Comparison of ENCODE assay signal across 8 cellular contexts in genomic region chr1:113976609-113977278, GRCh38. TPM values are rescaled to one million over a fixed set of nuclear protein-coding genes. Genes with fewer than 3 reads are reported as not detected.
DNase-seq lines count a peak whose midpoint lies in the region; ATAC-seq and TF ChIP-seq lines count a peak whose summit lies in the region.

No MANE protein-coding gene starts in this region.

- H3K4me1 ChIP-seq in DND-41 (ENCODE audit: insufficient read depth, low read length) (no peaks in the 10 kb centered on the region), lower lobe of right lung (peaks cover 42% of the 10 kb centered on the region)

- peak overlapping the region; percentile 33 to 83 (median 80) for H3K27ac Mint-ChIP-seq in brain

- H3K9me3 ChIP-seq in DND-41 (ENCODE audit: insufficient read depth, low read length, severe bottlenecking) (no peaks in the 10 kb centered on the region), lower lobe of right lung (no peaks in the 10 kb centered on the region)

- TF ChIP-seq CTCF in DND-41 (IDR thresholded peaks at IDR 0.05; ENCODE audit: borderline replicate concordance, extremely low read depth, low read length, poor library complexity, severe bottlenecking) = peak; percentile 45
- peak; percentile 51 to 70 for TF ChIP-seq CTCF in brain (conservative IDR thresholded peaks at IDR 0.05)
- peak; percentile 39 for TF ChIP-seq CTCF in lower lobe of right lung (IDR thresholded peaks at IDR 0.05)

- ATAC-seq in DND-41 (ENCODE audit: insufficient read depth, low read depth) (peak; percentile 39; the same call in 1 of the 3 replicates), lower lobe of right lung (no peak), GM21423 (IDR thresholded peaks at IDR 0.05; ENCODE audit: unreplicated experiment) (no peak)

- H3K9ac ChIP-seq in DND-41 (ENCODE audit: low read depth, low read length) = no peak overlapping the region

- intact Hi-C loops in lower lobe of right lung (cut with DNase I) = loop anchor here (10.0 kb wide), 1 partner anchor 308 kb away; no protein-coding TSS in a partner anchor

- H3K4me1 Mint-ChIP-seq in brain = peaks cover 54% of the 10 kb centered on the region

- H3K4me2 ChIP-seq in DND-41 (ENCODE audit: insufficient read depth, low read length) = no peak overlapping the region

- H3K27me3 ChIP-seq in DND-41 (ENCODE audit: insufficient read depth, low read length, poor library complexity) = no peaks in the 10 kb centered on the region
- no peaks in the 10 kb centered on the region for H3K27me3 ChIP-seq in lower lobe of right lung (ENCODE audit: low read depth)

- no peaks in the 10 kb centered on the region for H3K79me2 ChIP-seq in DND-41 (ENCODE audit: insufficient read depth, low read length)

- no peak overlapping the region for H2AFZ ChIP-seq in DND-41 (ENCODE audit: low read depth, low read length)

- peaks cover 37% of the 10 kb centered on the region for H3K36me3 ChIP-seq in DND-41 (ENCODE audit: insufficient read depth, low read length)
- H3K36me3 ChIP-seq in lower lobe of right lung = peaks cover 34% of the 10 kb centered on the region

- H3K27me3 Mint-ChIP-seq in brain = peaks cover 3% of the 10 kb centered on the region

- H3K9me3 Mint-ChIP-seq in brain = peaks cover 0 to 2% (median 0%) of the 10 kb centered on the region in 5 experiments

- peak overlapping the region in 1 of 5 experiments; percentile 33 for H3K4me3 Mint-ChIP-seq in brain

- H3K36me3 Mint-ChIP-seq in brain = peaks cover 25% of the 10 kb centered on the region

- no peak overlapping the region for H3K27ac ChIP-seq in DND-41 (ENCODE audit: low read length)
- H3K27ac ChIP-seq in lower lobe of right lung = peak overlapping the region; percentile 27

- no peak overlapping the region for H3K4me3 ChIP-seq in DND-41 (ENCODE audit: low read depth in 1 of 2, low read length in 2 of 2)
- no peak overlapping the region for H3K4me3 ChIP-seq in lower lobe of right lung

- DNase-seq in DND-41 (no peak), LHCN-M2 (ENCODE audit: low read depth) (peak; percentile 88), lower lobe of right lung (no peak), hippocampal formation (lab: John Stamatoyannopoulos, UW) (no peak), T1000 (lab: John Stamatoyannopoulos, UW) (no peak)
- DNase-seq in stimulated activated CD8-positive, alpha-beta memory T cell treated with anti-CD3 and anti-CD28 coated beads, Interleukin-4, amount 100 ng/mL, for 48 hours = no peak

- H4K20me1 ChIP-seq in DND-41 (ENCODE audit: insufficient read depth, low read length) = no peaks in the 10 kb centered on the region

RNA-seq across cellular contexts. Expression of gene OLFML3, which starts 2.5 kb away (rescaled TPM):
- total RNA-seq in LHCN-M2 (2014; rRNA removed) = 583 and 771 TPM in 2 replicates
- 549 TPM for polyA plus RNA-seq in LHCN-M2 (2012)
- polyA plus RNA-seq in brain (ENCODE audit: insufficient read depth, low read depth, low replicate concordance) = 17.0 TPM
- total RNA-seq in lower lobe of right lung = 38.9 TPM

RNA-seq across cellular contexts. Expression of gene HIPK1, which starts 47.6 kb away (rescaled TPM):
- total RNA-seq in LHCN-M2 (2014; rRNA removed) = 28.2 and 40.1 TPM in 2 replicates
- polyA plus RNA-seq in LHCN-M2 (2012) = 13.8 TPM
- 39.3 TPM for polyA plus RNA-seq in brain (ENCODE audit: insufficient read depth, low read depth, low replicate concordance)
- total RNA-seq in lower lobe of right lung = 95.0 TPM

Comparison
In these comparisons a context has a peak if more than half of its experiments do, and no peak if none do; other contexts are left out.
1. RNA of gene OLFML3, which starts 2.5 kb away (total RNA-seq): 583 to 771 TPM in LHCN-M2; 38.9 TPM in lower lobe of right lung (single experiment); every median in the first group is over 10 times any median in the second.
2. Peak in every context shown above with its lines, with median percentiles within 50 percentile points of each other: CTCF ChIP-seq.